ENCODE assay signal across 9 cellular contexts in the genomic region with DNA sequence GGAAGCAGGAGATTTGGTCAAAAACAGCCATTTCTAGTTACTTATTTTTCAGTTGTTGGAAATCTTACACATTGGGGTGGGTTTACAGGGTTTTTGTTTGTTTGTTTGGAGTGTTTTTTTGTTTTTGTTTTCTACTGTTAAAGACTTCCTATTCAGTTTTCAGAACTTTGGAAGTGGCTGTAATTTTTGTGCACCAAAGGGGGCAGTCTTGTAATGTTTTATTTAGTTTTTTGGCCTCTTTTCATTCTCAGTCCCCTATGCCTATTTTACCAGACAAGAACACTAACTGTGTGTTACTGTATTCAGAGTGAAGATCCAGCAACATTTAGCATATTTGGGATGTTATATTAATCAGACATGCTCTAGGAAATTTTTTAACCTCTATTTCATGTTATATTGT. TPM values are rescaled to one million over a fixed set of nuclear protein-coding genes. Genes with fewer than 3 reads are reported as not detected.
DNase-seq lines count a peak whose midpoint lies in the region; ATAC-seq, FAIRE-seq and TF ChIP-seq lines count a peak whose summit lies in the region.
"Had no signal": no experiment of that assay in that cellular context is flagged by ENCODE, and none has a peak within 500 bp of the region (broad histone marks: within the 10 kb centered on the region; RNA-seq: fewer than 3 reads in every experiment).

No MANE protein-coding gene starts in this region.

- TF ChIP-seq POLR2A in lower leg skin (IDR thresholded peaks at IDR 0.05), result no peak

- ATAC-seq in sciatic nerve, result peak; percentile 71
- no peak for ATAC-seq in GM21528 (IDR thresholded peaks at IDR 0.05; ENCODE audit: low FRiP score, unreplicated experiment)

- peak; percentile 4 for FAIRE-seq in endometrium (lab: Jason Lieb, UNC)

- no peak overlapping the region for H3K4me3 ChIP-seq in lower leg skin (ENCODE audit: low read depth, poor library complexity, severe bottlenecking)

- DNase-seq in NCI-H1417 (lab: John Stamatoyannopoulos, UW) (peak in 2 of 3 experiments; percentile 5 to 61), NCI-H1417 treated with DMSO at 0.1 percent for 48 hours (lab: John Stamatoyannopoulos, UW) (no peak), NCI-H1694 treated with DMSO at 0.1 percent for 48 hours (lab: John Stamatoyannopoulos, UW) (peak; percentile 29), sciatic nerve (ENCODE audit: low spot score) (no peak), lower leg skin (ENCODE audit: low spot score in 2 of 2) (no peak)
- no peak for DNase-seq in activated naive CD4-positive, alpha-beta T cell treated with anti-CD3 and anti-CD28 coated beads, Interleukin-2, amount 50 U/mL, for 16 hours
- DNase-seq: CD8-positive, alpha-beta memory T cell had no signal

- intact Hi-C loops in sciatic nerve (cut with DNase I), result no loop called here
- intact Hi-C loops in lower leg skin (cut with DNase I; ENCODE audit: low total_unique reads), result no loop called here

- no peak for TF ChIP-seq CTCF in lower leg skin (IDR thresholded peaks at IDR 0.05)

RNA-seq across cellular contexts. Expression of gene TPPP3, which starts 20.6 kb away (rescaled TPM):
- total RNA-seq in sciatic nerve (12.5 TPM), lower leg skin (100 to 1,000 TPM in 2 of 4 donors, 10 to 100 TPM in 2; 29.6 to 197 (median 89.7) TPM)
- total RNA-seq: CD8-positive, alpha-beta memory T cell had no signal

RNA-seq across cellular contexts. Expression of gene ZDHHC1, which starts 43.6 kb away (rescaled TPM):
- total RNA-seq in sciatic nerve, result 16.3 TPM
- 10 to 100 TPM; 15.1 to 24.7 (median 21.4) TPM for total RNA-seq in lower leg skin

RNA-seq across cellular contexts. Expression of gene LRRC36, which starts 46.0 kb away (rescaled TPM):
- total RNA-seq in sciatic nerve, result 1.5 TPM
- total RNA-seq in lower leg skin, result under 1 TPM in 2 of 4 donors, not detected in 2; 0.26 to 0.64 TPM

RNA-seq across cellular contexts. Expression of gene KCTD19, which starts 46.1 kb away (rescaled TPM):
- total RNA-seq in sciatic nerve (0.53 TPM), lower leg skin (under 1 TPM in 2 of 4 donors, not detected in 2; 0.11 to 0.32 TPM)

RNA-seq across cellular contexts. Expression of gene HSD11B2, which starts 58.3 kb away (rescaled TPM):
- 0.53 TPM for total RNA-seq in sciatic nerve
- 100 to 1,000 TPM in 1 of 4 donors, 10 to 100 TPM in 3; 63.2 to 121 (median 80.8) TPM for total RNA-seq in lower leg skin

Comparison
In these comparisons a context has a peak if more than half of its experiments do, and no peak if none do; other contexts are left out.
1. DNase-seq: peak in NCI-H1417 (2 of 3) and NCI-H1694 treated with DMSO at 0.1 percent for 48 hours (single experiment); none in NCI-H1417 treated with DMSO at 0.1 percent for 48 hours (single experiment), sciatic nerve (single experiment), lower leg skin (0 of 2) and activated naive CD4-positive, alpha-beta T cell treated with anti-CD3 and anti-CD28 coated beads, Interleukin-2, amount 50 U/mL, for 16 hours (single experiment).